In the genomic region with DNA sequence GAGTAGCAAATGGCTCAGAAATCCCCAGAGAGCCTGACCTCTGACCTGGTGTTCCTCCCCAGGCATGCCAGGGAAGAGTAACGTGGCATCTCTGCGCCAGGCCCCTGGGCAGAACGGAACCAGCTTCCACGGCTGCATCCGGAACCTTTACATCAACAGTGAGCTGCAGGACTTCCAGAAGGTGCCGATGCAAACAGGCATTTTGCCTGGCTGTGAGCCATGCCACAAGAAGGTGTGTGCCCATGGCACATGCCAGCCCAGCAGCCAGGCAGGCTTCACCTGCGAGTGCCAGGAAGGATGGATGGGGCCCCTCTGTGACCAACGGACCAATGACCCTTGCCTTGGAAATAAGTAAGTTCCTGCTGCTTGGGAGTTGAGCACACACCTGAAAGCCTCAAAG, we compare ENCODE assay signal across 18 cellular contexts.
"Had no signal": no experiment of that assay in that cellular context is flagged by ENCODE, and none has a peak within 500 bp of the region (broad histone marks: within the 10 kb centered on the region; RNA-seq: fewer than 3 reads in every experiment).

No MANE protein-coding gene starts in this region.

- H3K9me3 Mint-ChIP-seq: natural killer cell, neural progenitor cell had no signal

- H3K4me3 Mint-ChIP-seq: natural killer cell, neural progenitor cell had no signal

- H3K4me2 ChIP-seq: hepatocyte, neural progenitor cell had no signal

- H3K9ac ChIP-seq: neural progenitor cell had no signal

- H3K27me3 ChIP-seq: foreskin keratinocyte, hepatocyte, neural progenitor cell, ovary, right atrium auricular region, stomach, transverse colon had no signal

- H3K4me1 ChIP-seq: right atrium auricular region had no signal

- H2AFZ ChIP-seq: hepatocyte, neural progenitor cell had no signal

- DNase-seq: erythroblast; foreskin keratinocyte; head of caudate nucleus; kidney; left cardiac atrium; left ventricle myocardium superior; natural killer cell; nucleus accumbens; ovary; small intestine; stimulated activated CD4-positive, alpha-beta T cell treated with anti-CD3 and anti-CD28 coated beads, Interleukin-12 subunit alpha, Interleukin-12 subunit beta, amount 100 ng/mL, for 4 hours; stimulated activated naive CD4-positive, alpha-beta T cell; stomach; transverse colon had no signal

- H3K36me3 Mint-ChIP-seq: natural killer cell had no signal

- H3K27ac ChIP-seq: foreskin keratinocyte, neural progenitor cell, ovary, right atrium auricular region, stomach, thoracic aorta had no signal

- H3K9me3 ChIP-seq: ovary, right atrium auricular region, stomach, thoracic aorta, transverse colon had no signal

- H3K27ac Mint-ChIP-seq: natural killer cell, neural progenitor cell had no signal

- ATAC-seq: foreskin keratinocyte, left cardiac atrium, left ventricle myocardium superior, natural killer cell had no signal

- H3K36me3 ChIP-seq: neural progenitor cell, ovary, right atrium auricular region, transverse colon had no signal

- H3K4me3 ChIP-seq: hepatocyte, neural progenitor cell, ovary, right atrium auricular region, stomach, thoracic aorta, transverse colon had no signal
